Comparison of ENCODE assay signal across 22 cellular contexts in the genomic region with DNA sequence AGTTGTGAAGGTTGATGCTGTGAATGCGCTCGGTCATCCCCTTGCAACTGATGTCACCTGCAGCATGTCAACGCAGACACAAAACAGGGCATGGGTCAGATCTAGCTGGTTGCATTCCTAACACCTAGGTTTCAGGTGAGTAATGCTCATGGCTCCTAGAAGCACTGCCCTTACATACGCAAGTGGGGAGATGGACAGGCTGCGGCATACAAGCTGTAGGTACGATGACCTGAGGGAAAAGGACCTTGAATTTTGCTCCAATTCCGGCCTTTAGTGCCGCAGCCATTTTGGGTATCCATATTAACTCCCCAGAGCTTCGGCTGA. TPM values are rescaled to one million over a fixed set of nuclear protein-coding genes. Genes with fewer than 3 reads are reported as not detected.
A peak's percentile ranks its signal among the peaks of the same experiment; 100 is the strongest.
DNase-seq lines count a peak whose midpoint lies in the region; ATAC-seq, FAIRE-seq and TF ChIP-seq lines count a peak whose summit lies in the region.
"Had no signal": no experiment of that assay in that cellular context is flagged by ENCODE, and none has a peak within 500 bp of the region (broad histone marks: within the 10 kb centered on the region; RNA-seq: fewer than 3 reads in every experiment).

No MANE protein-coding gene starts in this region.

- no peaks in the 10 kb centered on the region; the same call in 1 of the 2 replicates for H3K79me1 ChIP-seq in H1 (ENCODE audit: low read depth, low read length)
- no peaks in the 10 kb centered on the region for H3K79me1 ChIP-seq in mesendoderm (ENCODE audit: low read length)
- no peaks in the 10 kb centered on the region for H3K79me1 ChIP-seq in trophoblast cell (ENCODE audit: low read length)

- H4K8ac ChIP-seq in H1 (ENCODE audit: extremely low read depth, insufficient read depth, low read length) (no peak overlapping the region), mesendoderm (ENCODE audit: low read depth, low read length) (no peak overlapping the region), trophoblast cell (ENCODE audit: low read depth, low read length) (no peak overlapping the region)

- no peak for FAIRE-seq in H1 (lab: Jason Lieb, UNC)
- FAIRE-seq: A549, D721Med, G401.6, GM19239 had no signal

- H3K27me3 ChIP-seq in H1 (replicated peaks in 1 of 4; ENCODE audit: control insufficient read depth in 3 of 4, extremely low read depth in 1 of 4, insufficient read depth in 3 of 4, low read length in 3 of 4) (no peaks in the 10 kb centered on the region), mesendoderm (ENCODE audit: insufficient read depth, low read length, poor library complexity) (no peaks in the 10 kb centered on the region), trophoblast cell (ENCODE audit: insufficient read depth, low read length) (no peaks in the 10 kb centered on the region), spleen (replicated peaks in 1 of 7) (no peaks in the 10 kb centered on the region)
- H3K27me3 ChIP-seq: BLaER1 treated with 17β-estradiol and CSF1 and Interleukin-3, amounts not matched to agents 10 nM and 100 nM had no signal

- 93% methylated on average over 9 of the region's 9 CpGs; no CpG with 5 or more reads in 1 of the 2 experiments for WGBS in H1 (ENCODE audit: extremely low coverage in 1 of 2, insufficient coverage in 1 of 2, insufficient read length in 1 of 2, insufficient replicate concordance in 2 of 2, low coverage in 1 of 2, low lambda C conversion rate in 2 of 2, missing lambda C conversion rate in 1 of 2), 2 experiments
- WGBS in mesendoderm (ENCODE audit: extremely low coverage, insufficient coverage, low lambda C conversion rate) = no CpG with 5 or more reads among the region's 9 CpGs
- no CpG with 5 or more reads among the region's 9 CpGs for WGBS in trophoblast cell (ENCODE audit: extremely low coverage, insufficient coverage, insufficient read length)
- WGBS in spleen, 5 donors = 94 to 97% (median 96%) methylated on average over 9 of the region's 9 CpGs

- ATAC-seq in HG02884 (IDR thresholded peaks at IDR 0.05; ENCODE audit: unreplicated experiment) = no peak
- no peak for ATAC-seq in left cardiac atrium
- ATAC-seq: A549; CD8-positive, alpha-beta T cell had no signal

- H2BK5ac ChIP-seq in H1 (ENCODE audit: low read depth, low read length) (0 out of 2 replicates have a peak overlapping the region, but pooled peaks have one; percentile 36), mesendoderm (ENCODE audit: low read length) (no peak overlapping the region), trophoblast cell (ENCODE audit: low read depth, low read length, poor library complexity) (no peak overlapping the region)

- H3K79me2 ChIP-seq in H1 (ENCODE audit: control insufficient read depth in 1 of 2, insufficient read depth in 2 of 2, low read length in 2 of 2) (no peaks in the 10 kb centered on the region), mesendoderm (ENCODE audit: control insufficient read depth, insufficient read depth, low read length) (no peaks in the 10 kb centered on the region), trophoblast cell (ENCODE audit: control insufficient read depth, insufficient read depth, low read length, poor library complexity) (no peaks in the 10 kb centered on the region)

- H2BK120ac ChIP-seq in H1 (replicated peaks; ENCODE audit: low read depth, low read length) (no peak overlapping the region), mesendoderm (ENCODE audit: low read depth, low read length) (no peak overlapping the region), trophoblast cell (ENCODE audit: insufficient read depth, low read length, poor library complexity) (no peak overlapping the region)

- no peak overlapping the region for H3K9ac ChIP-seq in H1 (replicated peaks in 1 of 4; ENCODE audit: extremely low read depth in 1 of 4, low read depth in 3 of 4, low read length in 3 of 4)
- no peak overlapping the region for H3K9ac ChIP-seq in mesendoderm (ENCODE audit: low read length)
- H3K9ac ChIP-seq in trophoblast cell (ENCODE audit: low read length) = no peak overlapping the region
- H3K9ac ChIP-seq: BLaER1 treated with 17β-estradiol and CSF1 and Interleukin-3, amounts not matched to agents 10 nM and 100 nM had no signal

- no peak overlapping the region for H3K56ac ChIP-seq in H1 (replicated peaks; ENCODE audit: insufficient read length, low read depth, low read length)
- H3K56ac ChIP-seq in mesendoderm (ENCODE audit: low read length) = no peak overlapping the region

- H4K12ac ChIP-seq in trophoblast cell (ENCODE audit: low read depth, low read length) = no peak overlapping the region

- no peak overlapping the region for H3K18ac ChIP-seq in H1 (ENCODE audit: extremely low read depth, low read length)
- no peak overlapping the region for H3K18ac ChIP-seq in mesendoderm (ENCODE audit: low read length)
- H3K18ac ChIP-seq in trophoblast cell (ENCODE audit: low read length) = no peak overlapping the region

- no peak for TF ChIP-seq RAD21 in H1 (IDR thresholded peaks at IDR 0.05 in 1 of 2, conservative IDR thresholded peaks at IDR 0.05 in 1 of 2; ENCODE audit: low read depth in 2 of 2, low read length in 2 of 2)

- H2AK5ac ChIP-seq in H1 (ENCODE audit: low read depth, low read length) (no peak overlapping the region), mesendoderm (ENCODE audit: low read length) (no peak overlapping the region), trophoblast cell (ENCODE audit: low read length) (no peak overlapping the region)

- H3K14ac ChIP-seq in H1 (ENCODE audit: insufficient read length) (no peak overlapping the region), trophoblast cell (ENCODE audit: low read length) (no peak overlapping the region)

- intact Hi-C loops in left cardiac atrium (cut with DNase I) = no loop called here
- intact Hi-C loops in spleen (cut with DNase I; ENCODE audit: low total_unique reads) = no loop called here

- no peak overlapping the region for H2BK12ac ChIP-seq in H1 (ENCODE audit: low read depth, low read length)
- no peak overlapping the region for H2BK12ac ChIP-seq in trophoblast cell (ENCODE audit: low read length)

- H3K36me3 ChIP-seq in H1 (ENCODE audit: control insufficient read depth in 2 of 4, insufficient read depth in 4 of 4, low read length in 3 of 4) (no peaks in the 10 kb centered on the region), mesendoderm (ENCODE audit: control insufficient read depth, insufficient read depth, low read length) (no peaks in the 10 kb centered on the region), trophoblast cell (ENCODE audit: control insufficient read depth in 1 of 2, insufficient read depth in 2 of 2, low read length in 2 of 2) (no peaks in the 10 kb centered on the region), spleen (peaks cover 0 to 49% (median 25%) of the 10 kb centered on the region in 6 donors)

- H3K4me2 ChIP-seq in H1 (ENCODE audit: insufficient read depth in 1 of 2, low read depth in 2 of 2, low read length in 2 of 2) (no peak overlapping the region), mesendoderm (ENCODE audit: low read length) (no peak overlapping the region), trophoblast cell (ENCODE audit: low read length) (no peak overlapping the region)
- H3K4me2 ChIP-seq: A549; BLaER1 treated with 17β-estradiol and CSF1 and Interleukin-3, amounts not matched to agents 10 nM and 100 nM had no signal

- H2BK15ac ChIP-seq in H1 (ENCODE audit: low read length) (no peak overlapping the region), mesendoderm (replicated peaks; ENCODE audit: low read depth) (no peak overlapping the region)

- no peak for TF ChIP-seq EP300 in H1 (IDR thresholded peaks at IDR 0.05; ENCODE audit: borderline replicate concordance in 1 of 2, low read depth in 2 of 2, low read length in 2 of 2)

- no peak for TF ChIP-seq CTCF in H1 (IDR thresholded peaks at IDR 0.05; ENCODE audit: control extremely low read depth in 1 of 3, insufficient read depth in 1 of 3, low read depth in 1 of 3, low read length in 3 of 3)
- no peak for TF ChIP-seq CTCF in spleen (IDR thresholded peaks at IDR 0.05 in 8 of 11, conservative IDR thresholded peaks at IDR 0.05 in 3 of 11)

- no peak for DNase-seq in H1 (ENCODE audit: low read depth in 1 of 2, low spot score in 2 of 2)
- peak; percentile 31 for DNase-seq in mesendoderm
- DNase-seq in trophoblast cell = peak; percentile 70 to 77
- DNase-seq in left cardiac atrium = no peak
- no peak for DNase-seq in spleen
- DNase-seq in NCI-H2107 (lab: John Stamatoyannopoulos, UW) = no peak
- DNase-seq: 8988T; AML-193; Caco-2; Calu3; CD4-positive, alpha-beta T cell; CD8-positive, alpha-beta T cell; DMS79 treated with DMSO at 0.1 percent for 48 hours; GF-D8 had no signal

- no peaks in the 10 kb centered on the region for H4K20me1 ChIP-seq in H1 (replicated peaks in 1 of 2; ENCODE audit: control insufficient read depth in 1 of 2, insufficient read depth in 2 of 2, low read length in 2 of 2)
- H4K20me1 ChIP-seq: BLaER1 treated with 17β-estradiol and CSF1 and Interleukin-3, amounts not matched to agents 10 nM and 100 nM had no signal

- CTCF ChIA-PET in H1 (lab: Charles Lee; ENCODE audit: partially characterized antibody) = interaction anchor here (3.3 to 4.1 kb wide), 2 partner anchors 12 to 32 kb away, joined by 9 to 17 read pairs; no protein-coding TSS in a partner anchor

- no peak overlapping the region for H3K23ac ChIP-seq in H1 (ENCODE audit: insufficient read length)
- H3K23ac ChIP-seq in mesendoderm (ENCODE audit: low read length) = no peak overlapping the region
- H3K23ac ChIP-seq in trophoblast cell (ENCODE audit: low read length) = no peak overlapping the region

- H2BK20ac ChIP-seq in H1 (ENCODE audit: low read length) = peak overlapping the region; percentile 0; the same call in 1 of the 2 replicates

- TF ChIP-seq POLR2A in H1 (IDR thresholded peaks at IDR 0.05; ENCODE audit: control extremely low read depth in 1 of 2, low read depth in 2 of 2, low read length in 2 of 2) = no peak
- TF ChIP-seq POLR2A in spleen (IDR thresholded peaks at IDR 0.05) = no peak

- peaks cover 6 to 16% (median 8%) of the 10 kb centered on the region in 4 experiments for H3K4me1 ChIP-seq in H1 (replicated peaks in 1 of 4; ENCODE audit: control insufficient read depth in 3 of 4, insufficient read depth in 4 of 4, low read length in 3 of 4)
- H3K4me1 ChIP-seq in mesendoderm (ENCODE audit: control insufficient read depth, low read depth, low read length) = no peaks in the 10 kb centered on the region
- peaks cover 3 to 5% of the 10 kb centered on the region in 2 experiments for H3K4me1 ChIP-seq in trophoblast cell (ENCODE audit: control insufficient read depth in 1 of 2, insufficient read depth in 2 of 2, low read length in 2 of 2)
- peaks cover 0 to under 1% (median 0%) of the 10 kb centered on the region in 6 donors for H3K4me1 ChIP-seq in spleen
- H3K4me1 ChIP-seq: A549; BLaER1 treated with 17β-estradiol and CSF1 and Interleukin-3, amounts not matched to agents 10 nM and 100 nM; Caco-2 had no signal

- H4K5ac ChIP-seq in H1 (ENCODE audit: insufficient read length, low read depth, low read length) = no peak overlapping the region
- H4K5ac ChIP-seq in mesendoderm (ENCODE audit: low read length) = no peak overlapping the region

- H3K27ac ChIP-seq in H1 (ENCODE audit: low read depth, low read length) = no peak overlapping the region
- H3K27ac ChIP-seq in mesendoderm (ENCODE audit: low read depth, low read length) = no peak overlapping the region
- H3K27ac ChIP-seq in trophoblast cell (ENCODE audit: low read depth, low read length) = no peak overlapping the region
- no peak overlapping the region for H3K27ac ChIP-seq in spleen
- H3K27ac ChIP-seq: A549; BLaER1 treated with 17β-estradiol and CSF1 and Interleukin-3, amounts not matched to agents 10 nM and 100 nM; C4-2B had no signal

- POLR2A ChIA-PET in H1 (lab: Charles Lee; ENCODE audit: partially characterized antibody) = no interaction called here

- H3K4me3 ChIP-seq in H1 (ENCODE audit: extremely low read depth in 1 of 4, insufficient read depth in 2 of 4, low read depth in 3 of 4, low read length in 4 of 4) (no peak overlapping the region), mesendoderm (ENCODE audit: low read length) (no peak overlapping the region), trophoblast cell (ENCODE audit: low read depth, low read length) (peak overlapping the region; percentile 10), spleen (no peak overlapping the region)
- H3K4me3 ChIP-seq: A549; BLaER1 treated with 17β-estradiol and CSF1 and Interleukin-3, amounts not matched to agents 10 nM and 100 nM had no signal

- H3K4ac ChIP-seq in H1 (replicated peaks; ENCODE audit: insufficient read length, low read depth, low read length) = no peak overlapping the region
- H3K4ac ChIP-seq in mesendoderm (ENCODE audit: low read depth, low read length) = no peak overlapping the region
- no peak overlapping the region for H3K4ac ChIP-seq in trophoblast cell (ENCODE audit: low read depth, low read length)

- H4K91ac ChIP-seq in H1 (replicated peaks; ENCODE audit: insufficient read length, low read length) (no peak overlapping the region), trophoblast cell (ENCODE audit: low read depth, low read length) (no peak overlapping the region)

- no peaks in the 10 kb centered on the region; a peak in 1 of 4 replicates for H3K9me3 ChIP-seq in H1 (ENCODE audit: insufficient read depth in 2 of 2, low read depth in 1 of 2, low read length in 1 of 2)
- peaks cover 11% of the 10 kb centered on the region for H3K9me3 ChIP-seq in trophoblast cell (ENCODE audit: insufficient read depth, low read depth, low read length)
- H3K9me3 ChIP-seq in spleen = peaks cover 0 to 4% (median 0%) of the 10 kb centered on the region in 8 donors
- H3K9me3 ChIP-seq: A549, Caco-2 had no signal

- no peaks in the 10 kb centered on the region for H3K23me2 ChIP-seq in H1 (ENCODE audit: low read depth, low read length)

- no peak overlapping the region for H2AFZ ChIP-seq in H1 (ENCODE audit: low read length)
- H2AFZ ChIP-seq in trophoblast cell (ENCODE audit: insufficient read depth, low read length, poor library complexity) = no peak overlapping the region

RNA-seq across cellular contexts. Expression of a gene that starts 58.0 kb away (rescaled TPM):
- total RNA-seq in H1 (2021; fragmentation: NEBNext Ultra II Directional; extraction: Animal tissue kit (Norgen Biotek cat#: 25700)) = not detected in 2 replicates
- polyA plus RNA-seq in H1 (2011; rRNA removed) (0.02 and 0.17 TPM in 2 replicates), spleen (1 to 10 TPM; 4.2 to 6.1 (median 4.3) TPM)
- polyA plus RNA-seq in H1 (2011; cell fraction: cytosol; rRNA removed) = 0.14 TPM
- 0.47 TPM for polyA plus RNA-seq in H1 (2011; cell fraction: nucleus; rRNA removed)
- polyA plus RNA-seq in H1 (2012, experiment 1 of 2) = 0.24 to 0.28 TPM in 2 of 4 replicates, not detected in the others
- not detected for polyA plus RNA-seq in H1 (2012, experiment 2 of 2)
- polyA plus RNA-seq in H1 (2013, experiment 1 of 2) = 0.02 TPM
- polyA plus RNA-seq in H1 (2013, experiment 2 of 2) = 0.04 TPM
- not detected in 2 replicates for polyA minus RNA-seq in H1 (2011; rRNA and poly(A)+ RNA removed)
- not detected for polyA minus RNA-seq in H1 (2011; cell fraction: cytosol; rRNA and poly(A)+ RNA removed)
- polyA minus RNA-seq in H1 (2011; cell fraction: nucleus; rRNA and poly(A)+ RNA removed) = 0.20 TPM
- polyA plus RNA-seq in mesendoderm (2013, experiment 1 of 2) = 0.13 TPM
- 0.15 TPM for polyA plus RNA-seq in mesendoderm (2013, experiment 2 of 2)
- polyA plus RNA-seq in trophoblast cell (2013) = not detected in 2 replicates
- total RNA-seq in left cardiac atrium (under 1 TPM in 1 of 2 donors, not detected in 1; 0.13 TPM), spleen (10 to 100 TPM in 6 of 7 donors, 1 to 10 TPM in 1; 7.6 to 22.0 (median 11.6) TPM)
- total RNA-seq: Caco-2, Calu3 had no signal
- polyA plus RNA-seq: A549, BJ had no signal

Comparison
In these comparisons a context has a peak if more than half of its experiments do, and no peak if none do; other contexts are left out.
1. DNase-seq: peak in mesendoderm (single experiment) and trophoblast cell (2 of 2); none in H1 (0 of 2), left cardiac atrium (single experiment), spleen (single experiment) and NCI-H2107 (single experiment).